ENCODE assay signal across 8 cellular contexts in the genomic region with DNA sequence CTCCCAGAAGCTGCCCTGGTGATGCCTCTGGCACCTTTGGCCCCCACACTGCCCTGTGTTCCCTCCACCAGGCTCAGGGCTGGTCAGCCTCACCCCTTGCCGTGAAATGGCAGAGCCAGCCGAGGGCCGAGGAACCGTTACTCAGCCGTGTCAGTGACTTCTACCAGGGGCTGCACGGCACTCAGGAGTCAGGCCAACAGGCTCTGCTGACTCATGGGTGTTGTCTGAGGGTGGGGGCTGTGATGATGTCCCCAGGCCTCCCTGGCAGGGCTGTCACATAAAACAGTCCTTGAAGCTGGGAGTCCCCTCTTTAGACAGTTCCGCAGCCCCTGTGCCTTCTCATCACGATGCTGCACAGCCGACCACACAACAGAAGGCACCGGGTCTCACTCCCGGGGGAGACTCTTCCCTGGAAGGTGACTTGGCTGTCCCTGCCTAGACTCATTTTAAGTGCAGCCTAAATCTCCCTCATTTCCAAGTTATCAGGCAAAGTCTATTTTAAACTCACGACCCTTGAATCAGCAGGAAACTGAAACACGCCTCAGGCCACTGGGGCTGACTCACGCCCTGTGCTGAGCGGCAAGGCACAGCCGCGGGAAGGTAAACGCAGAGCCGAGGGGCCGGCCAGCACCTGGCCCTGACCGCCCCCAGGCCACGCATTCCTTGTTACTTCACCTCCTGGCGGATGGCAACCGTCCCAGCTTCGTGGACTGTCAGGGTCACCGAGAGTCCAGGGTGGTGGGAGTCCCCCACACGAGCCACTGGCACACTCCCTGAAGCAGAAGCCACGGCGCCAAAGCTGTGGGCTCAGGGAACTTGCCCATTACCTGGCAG.
DNase-seq lines count a peak whose midpoint lies in the region; ATAC-seq and TF ChIP-seq lines count a peak whose summit lies in the region.

No MANE protein-coding gene starts in this region.

- H3K23ac ChIP-seq in neuronal stem cell (ENCODE audit: low read depth, low read length, poor library complexity), result peak overlapping the region; percentile 52

- WGBS in neuronal stem cell (ENCODE audit: extremely low coverage in 2 of 2, insufficient read length in 2 of 2, insufficient replicate concordance in 1 of 2), 2 donors, result no CpG with 5 or more reads among the region's 29 CpGs

- H3K27me3 ChIP-seq in neuronal stem cell (ENCODE audit: control insufficient read depth in 3 of 3, insufficient read depth in 3 of 3, low read depth in 1 of 3, low read length in 3 of 3), result no peaks in the 10 kb centered on the region

- H4K8ac ChIP-seq in neuronal stem cell (ENCODE audit: low read depth, low read length), result no peak overlapping the region

- ATAC-seq in HG03108 (IDR thresholded peaks at IDR 0.05; ENCODE audit: unreplicated experiment) (no peak), GM21360 (IDR thresholded peaks at IDR 0.05; ENCODE audit: unreplicated experiment) (no peak)

- no peak overlapping the region for H3K4ac ChIP-seq in neuronal stem cell (ENCODE audit: low read length)

- TF ChIP-seq POLR2A in erythroblast (IDR thresholded peaks at IDR 0.05; ENCODE audit: low read length), result no peak

- H4K91ac ChIP-seq in neuronal stem cell (ENCODE audit: low read depth, low read length, poor library complexity), result no peak overlapping the region

- peaks cover 45% of the 10 kb centered on the region for H3K79me1 ChIP-seq in neuronal stem cell (ENCODE audit: low read depth, low read length)

- H3K9me3 ChIP-seq in neuronal stem cell (replicated peaks in 1 of 2; ENCODE audit: control insufficient read depth in 2 of 2, insufficient read depth in 1 of 2, low read depth in 1 of 2, low read length in 2 of 2), result no peaks in the 10 kb centered on the region

- H3K9ac ChIP-seq in neuronal stem cell (ENCODE audit: low read depth, low read length, poor library complexity), result no peak overlapping the region

- peak overlapping the region; percentile 9 for H3K14ac ChIP-seq in neuronal stem cell (ENCODE audit: low read length)

- H3K4me3 ChIP-seq in neuronal stem cell (ENCODE audit: low read length in 2 of 2), result no peak overlapping the region

- H2BK15ac ChIP-seq in neuronal stem cell (ENCODE audit: low read length), result no peak overlapping the region

- no peak overlapping the region for H3K27ac ChIP-seq in neuronal stem cell (replicated peaks; ENCODE audit: low read length)

- peaks cover 18 to 27% of the 10 kb centered on the region in 2 donors for H3K4me1 ChIP-seq in neuronal stem cell (ENCODE audit: control insufficient read depth in 2 of 2, insufficient read depth in 1 of 2, low read depth in 1 of 2, low read length in 2 of 2)

- H3K18ac ChIP-seq in neuronal stem cell (ENCODE audit: low read length), result peak overlapping the region; percentile 24

- no peak overlapping the region for H2BK12ac ChIP-seq in neuronal stem cell (ENCODE audit: low read length)

- peak overlapping the region; percentile 10 for H2BK5ac ChIP-seq in neuronal stem cell (ENCODE audit: low read length)

- H3K4me2 ChIP-seq in neuronal stem cell (ENCODE audit: insufficient read depth, low read length, poor library complexity, severe bottlenecking), result no peak overlapping the region

- H2AFZ ChIP-seq in neuronal stem cell (ENCODE audit: low read length), result no peak overlapping the region

- H3K36me3 ChIP-seq in neuronal stem cell (replicated peaks in 1 of 2; ENCODE audit: control insufficient read depth in 2 of 2, insufficient read depth in 2 of 2, low read length in 2 of 2), result peaks cover 12 to 48% of the 10 kb centered on the region in 2 donors

- peak; percentile 85 for DNase-seq in GM03348 (ENCODE audit: low spot score)
- DNase-seq in HPDE6-E6E7 (ENCODE audit: extremely low spot score), result peak; percentile 86
- DNase-seq in activated CD4-positive, alpha-beta T cell treated with anti-CD3 and anti-CD28 coated beads for 48 hours, result peak; percentile 74
- peak; percentile 79 to 85 for DNase-seq in erythroblast (lab: John Stamatoyannopoulos, UW)
- no peak for DNase-seq in neuronal stem cell (ENCODE audit: low spot score)
- no peak for DNase-seq in NCI-H1930 (lab: John Stamatoyannopoulos, UW)

- no peak overlapping the region for H2BK120ac ChIP-seq in neuronal stem cell (ENCODE audit: low read depth, low read length)

- H2AK5ac ChIP-seq in neuronal stem cell (ENCODE audit: low read depth, low read length), result no peak overlapping the region

Comparison
In these comparisons a context has a peak if more than half of its experiments do, and no peak if none do; other contexts are left out.
1. DNase-seq: peak in GM03348 (single experiment), HPDE6-E6E7 (single experiment), activated CD4-positive, alpha-beta T cell treated with anti-CD3 and anti-CD28 coated beads for 48 hours (single experiment) and erythroblast (2 of 2); none in neuronal stem cell (single experiment) and NCI-H1930 (0 of 2).